In genomic region chr19:5128251-5128931, GRCh38 we compare ENCODE assay signal across 1 cellular context.
TF ChIP-seq lines count a peak whose summit lies in the region.

No MANE protein-coding gene starts in this region.

TF ChIP-seq in K562, 482 proteins besides CTCF, POLR2A, EP300 and RAD21 (continued from another document and continues in another):
- TF ChIP-seq, protein P1, sequence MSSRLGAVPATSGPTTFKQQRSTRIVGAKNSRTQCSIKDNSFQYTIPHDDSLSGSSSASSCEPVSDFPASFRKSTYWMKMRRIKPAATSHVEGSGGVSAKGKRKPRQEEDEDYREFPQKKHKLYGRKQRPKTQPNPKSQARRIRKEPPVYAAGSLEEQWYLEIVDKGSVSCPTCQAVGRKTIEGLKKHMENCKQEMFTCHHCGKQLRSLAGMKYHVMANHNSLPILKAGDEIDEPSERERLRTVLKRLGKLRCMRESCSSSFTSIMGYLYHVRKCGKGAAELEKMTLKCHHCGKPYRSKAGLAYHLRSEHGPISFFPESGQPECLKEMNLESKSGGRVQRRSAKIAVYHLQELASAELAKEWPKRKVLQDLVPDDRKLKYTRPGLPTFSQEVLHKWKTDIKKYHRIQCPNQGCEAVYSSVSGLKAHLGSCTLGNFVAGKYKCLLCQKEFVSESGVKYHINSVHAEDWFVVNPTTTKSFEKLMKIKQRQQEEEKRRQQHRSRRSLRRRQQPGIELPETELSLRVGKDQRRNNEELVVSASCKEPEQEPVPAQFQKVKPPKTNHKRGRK (tag; IDR thresholded peaks at IDR 0.05) = no peak
- TF ChIP-seq KDM2B (CRISPR knock-in tag; IDR thresholded peaks at IDR 0.05) = no peak
- TF ChIP-seq, protein P2, sequence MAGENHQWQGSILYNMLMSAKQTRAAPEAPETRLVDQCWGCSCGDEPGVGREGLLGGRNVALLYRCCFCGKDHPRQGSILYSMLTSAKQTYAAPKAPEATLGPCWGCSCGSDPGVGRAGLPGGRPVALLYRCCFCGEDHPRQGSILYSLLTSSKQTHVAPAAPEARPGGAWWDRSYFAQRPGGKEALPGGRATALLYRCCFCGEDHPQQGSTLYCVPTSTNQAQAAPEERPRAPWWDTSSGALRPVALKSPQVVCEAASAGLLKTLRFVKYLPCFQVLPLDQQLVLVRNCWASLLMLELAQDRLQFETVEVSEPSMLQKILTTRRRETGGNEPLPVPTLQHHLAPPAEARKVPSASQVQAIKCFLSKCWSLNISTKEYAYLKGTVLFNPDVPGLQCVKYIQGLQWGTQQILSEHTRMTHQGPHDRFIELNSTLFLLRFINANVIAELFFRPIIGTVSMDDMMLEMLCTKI (IDR thresholded peaks at IDR 0.05; ENCODE audit: partially characterized antibody) = no peak
- TF ChIP-seq ZNF639 (CRISPR knock-in tag; conservative IDR thresholded peaks at IDR 0.05 in 1 of 2, IDR thresholded peaks at IDR 0.05 in 1 of 2) = no peak
- TF ChIP-seq ZNF384 (IDR thresholded peaks at IDR 0.05; ENCODE audit: low read depth, low read length) = no peak
- TF ChIP-seq ZNF586 (CRISPR knock-in tag; conservative IDR thresholded peaks at IDR 0.05) = no peak
- TF ChIP-seq VEZF1 (CRISPR knock-in tag; IDR thresholded peaks at IDR 0.05) = peak; percentile 99
- TF ChIP-seq ZBTB7A (IDR thresholded peaks at IDR 0.05; ENCODE audit: borderline replicate concordance, control insufficient read depth, low read depth, low read length) = peak; percentile 80
- no peak for TF ChIP-seq PBX2 (CRISPR knock-in tag; IDR thresholded peaks at IDR 0.05; ENCODE audit: low read depth)
- no peak for TF ChIP-seq PBX2 (tag; conservative IDR thresholded peaks at IDR 0.05; ENCODE audit: low read depth)
- TF ChIP-seq SOX6 (IDR thresholded peaks at IDR 0.05) = no peak
- TF ChIP-seq TAF1 (IDR thresholded peaks at IDR 0.05; ENCODE audit: control insufficient read depth, extremely low read depth, insufficient read depth, low read length, severe bottlenecking) = no peak
- TF ChIP-seq BRD9 (IDR thresholded peaks at IDR 0.05; ENCODE audit: low read depth, partially characterized antibody) = no peak
- no peak for TF ChIP-seq ZNF280B (CRISPR knock-in tag; IDR thresholded peaks at IDR 0.05)
- TF ChIP-seq HDAC2 (IDR thresholded peaks at IDR 0.05) = no peak
- TF ChIP-seq, protein P3, sequence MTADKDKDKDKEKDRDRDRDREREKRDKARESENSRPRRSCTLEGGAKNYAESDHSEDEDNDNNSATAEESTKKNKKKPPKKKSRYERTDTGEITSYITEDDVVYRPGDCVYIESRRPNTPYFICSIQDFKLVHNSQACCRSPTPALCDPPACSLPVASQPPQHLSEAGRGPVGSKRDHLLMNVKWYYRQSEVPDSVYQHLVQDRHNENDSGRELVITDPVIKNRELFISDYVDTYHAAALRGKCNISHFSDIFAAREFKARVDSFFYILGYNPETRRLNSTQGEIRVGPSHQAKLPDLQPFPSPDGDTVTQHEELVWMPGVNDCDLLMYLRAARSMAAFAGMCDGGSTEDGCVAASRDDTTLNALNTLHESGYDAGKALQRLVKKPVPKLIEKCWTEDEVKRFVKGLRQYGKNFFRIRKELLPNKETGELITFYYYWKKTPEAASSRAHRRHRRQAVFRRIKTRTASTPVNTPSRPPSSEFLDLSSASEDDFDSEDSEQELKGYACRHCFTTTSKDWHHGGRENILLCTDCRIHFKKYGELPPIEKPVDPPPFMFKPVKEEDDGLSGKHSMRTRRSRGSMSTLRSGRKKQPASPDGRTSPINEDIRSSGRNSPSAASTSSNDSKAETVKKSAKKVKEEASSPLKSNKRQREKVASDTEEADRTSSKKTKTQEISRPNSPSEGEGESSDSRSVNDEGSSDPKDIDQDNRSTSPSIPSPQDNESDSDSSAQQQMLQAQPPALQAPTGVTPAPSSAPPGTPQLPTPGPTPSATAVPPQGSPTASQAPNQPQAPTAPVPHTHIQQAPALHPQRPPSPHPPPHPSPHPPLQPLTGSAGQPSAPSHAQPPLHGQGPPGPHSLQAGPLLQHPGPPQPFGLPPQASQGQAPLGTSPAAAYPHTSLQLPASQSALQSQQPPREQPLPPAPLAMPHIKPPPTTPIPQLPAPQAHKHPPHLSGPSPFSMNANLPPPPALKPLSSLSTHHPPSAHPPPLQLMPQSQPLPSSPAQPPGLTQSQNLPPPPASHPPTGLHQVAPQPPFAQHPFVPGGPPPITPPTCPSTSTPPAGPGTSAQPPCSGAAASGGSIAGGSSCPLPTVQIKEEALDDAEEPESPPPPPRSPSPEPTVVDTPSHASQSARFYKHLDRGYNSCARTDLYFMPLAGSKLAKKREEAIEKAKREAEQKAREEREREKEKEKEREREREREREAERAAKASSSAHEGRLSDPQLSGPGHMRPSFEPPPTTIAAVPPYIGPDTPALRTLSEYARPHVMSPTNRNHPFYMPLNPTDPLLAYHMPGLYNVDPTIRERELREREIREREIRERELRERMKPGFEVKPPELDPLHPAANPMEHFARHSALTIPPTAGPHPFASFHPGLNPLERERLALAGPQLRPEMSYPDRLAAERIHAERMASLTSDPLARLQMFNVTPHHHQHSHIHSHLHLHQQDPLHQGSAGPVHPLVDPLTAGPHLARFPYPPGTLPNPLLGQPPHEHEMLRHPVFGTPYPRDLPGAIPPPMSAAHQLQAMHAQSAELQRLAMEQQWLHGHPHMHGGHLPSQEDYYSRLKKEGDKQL (CRISPR knock-in tag; IDR thresholded peaks at IDR 0.05; ENCODE audit: borderline replicate concordance) = no peak
- TF ChIP-seq ZNF41 (CRISPR knock-in tag; conservative IDR thresholded peaks at IDR 0.05) = no peak
- TF ChIP-seq ETV5 (CRISPR knock-in tag; IDR thresholded peaks at IDR 0.05; ENCODE audit: low read depth) = peak; percentile 59; the same call in 1 of the 2 replicates
- no peak for TF ChIP-seq KDM1A (IDR thresholded peaks at IDR 0.05)
- TF ChIP-seq CREB1 (IDR thresholded peaks at IDR 0.05) = peak; percentile 32; the same call in 1 of the 2 replicates
- TF ChIP-seq CREB1 (CRISPR knock-in tag; IDR thresholded peaks at IDR 0.05) = no peak
- TF ChIP-seq ZFP1 (CRISPR knock-in tag; IDR thresholded peaks at IDR 0.05) = no peak
- no peak for TF ChIP-seq ZNF436 (CRISPR knock-in tag; IDR thresholded peaks at IDR 0.05)
- TF ChIP-seq ZBTB5 (IDR thresholded peaks at IDR 0.05) = no peak
- TF ChIP-seq, protein P4, sequence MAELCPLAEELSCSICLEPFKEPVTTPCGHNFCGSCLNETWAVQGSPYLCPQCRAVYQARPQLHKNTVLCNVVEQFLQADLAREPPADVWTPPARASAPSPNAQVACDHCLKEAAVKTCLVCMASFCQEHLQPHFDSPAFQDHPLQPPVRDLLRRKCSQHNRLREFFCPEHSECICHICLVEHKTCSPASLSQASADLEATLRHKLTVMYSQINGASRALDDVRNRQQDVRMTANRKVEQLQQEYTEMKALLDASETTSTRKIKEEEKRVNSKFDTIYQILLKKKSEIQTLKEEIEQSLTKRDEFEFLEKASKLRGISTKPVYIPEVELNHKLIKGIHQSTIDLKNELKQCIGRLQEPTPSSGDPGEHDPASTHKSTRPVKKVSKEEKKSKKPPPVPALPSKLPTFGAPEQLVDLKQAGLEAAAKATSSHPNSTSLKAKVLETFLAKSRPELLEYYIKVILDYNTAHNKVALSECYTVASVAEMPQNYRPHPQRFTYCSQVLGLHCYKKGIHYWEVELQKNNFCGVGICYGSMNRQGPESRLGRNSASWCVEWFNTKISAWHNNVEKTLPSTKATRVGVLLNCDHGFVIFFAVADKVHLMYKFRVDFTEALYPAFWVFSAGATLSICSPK (IDR thresholded peaks at IDR 0.05; ENCODE audit: borderline replicate concordance) = no peak
- TF ChIP-seq, protein P5, sequence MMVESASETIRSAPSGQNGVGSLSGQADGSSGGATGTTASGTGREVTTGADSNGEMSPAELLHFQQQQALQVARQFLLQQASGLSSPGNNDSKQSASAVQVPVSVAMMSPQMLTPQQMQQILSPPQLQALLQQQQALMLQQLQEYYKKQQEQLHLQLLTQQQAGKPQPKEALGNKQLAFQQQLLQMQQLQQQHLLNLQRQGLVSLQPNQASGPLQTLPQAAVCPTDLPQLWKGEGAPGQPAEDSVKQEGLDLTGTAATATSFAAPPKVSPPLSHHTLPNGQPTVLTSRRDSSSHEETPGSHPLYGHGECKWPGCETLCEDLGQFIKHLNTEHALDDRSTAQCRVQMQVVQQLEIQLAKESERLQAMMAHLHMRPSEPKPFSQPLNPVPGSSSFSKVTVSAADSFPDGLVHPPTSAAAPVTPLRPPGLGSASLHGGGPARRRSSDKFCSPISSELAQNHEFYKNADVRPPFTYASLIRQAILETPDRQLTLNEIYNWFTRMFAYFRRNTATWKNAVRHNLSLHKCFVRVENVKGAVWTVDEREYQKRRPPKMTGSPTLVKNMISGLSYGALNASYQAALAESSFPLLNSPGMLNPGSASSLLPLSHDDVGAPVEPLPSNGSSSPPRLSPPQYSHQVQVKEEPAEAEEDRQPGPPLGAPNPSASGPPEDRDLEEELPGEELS (CRISPR knock-in tag; IDR thresholded peaks at IDR 0.05; ENCODE audit: borderline replicate concordance) = no peak
- peak; percentile 59 for TF ChIP-seq NCOR1 (IDR thresholded peaks at IDR 0.05)
- TF ChIP-seq, protein P6, sequence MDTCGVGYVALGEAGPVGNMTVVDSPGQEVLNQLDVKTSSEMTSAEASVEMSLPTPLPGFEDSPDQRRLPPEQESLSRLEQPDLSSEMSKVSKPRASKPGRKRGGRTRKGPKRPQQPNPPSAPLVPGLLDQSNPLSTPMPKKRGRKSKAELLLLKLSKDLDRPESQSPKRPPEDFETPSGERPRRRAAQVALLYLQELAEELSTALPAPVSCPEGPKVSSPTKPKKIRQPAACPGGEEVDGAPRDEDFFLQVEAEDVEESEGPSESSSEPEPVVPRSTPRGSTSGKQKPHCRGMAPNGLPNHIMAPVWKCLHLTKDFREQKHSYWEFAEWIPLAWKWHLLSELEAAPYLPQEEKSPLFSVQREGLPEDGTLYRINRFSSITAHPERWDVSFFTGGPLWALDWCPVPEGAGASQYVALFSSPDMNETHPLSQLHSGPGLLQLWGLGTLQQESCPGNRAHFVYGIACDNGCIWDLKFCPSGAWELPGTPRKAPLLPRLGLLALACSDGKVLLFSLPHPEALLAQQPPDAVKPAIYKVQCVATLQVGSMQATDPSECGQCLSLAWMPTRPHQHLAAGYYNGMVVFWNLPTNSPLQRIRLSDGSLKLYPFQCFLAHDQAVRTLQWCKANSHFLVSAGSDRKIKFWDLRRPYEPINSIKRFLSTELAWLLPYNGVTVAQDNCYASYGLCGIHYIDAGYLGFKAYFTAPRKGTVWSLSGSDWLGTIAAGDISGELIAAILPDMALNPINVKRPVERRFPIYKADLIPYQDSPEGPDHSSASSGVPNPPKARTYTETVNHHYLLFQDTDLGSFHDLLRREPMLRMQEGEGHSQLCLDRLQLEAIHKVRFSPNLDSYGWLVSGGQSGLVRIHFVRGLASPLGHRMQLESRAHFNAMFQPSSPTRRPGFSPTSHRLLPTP (IDR thresholded peaks at IDR 0.05; ENCODE audit: borderline replicate concordance, extremely low read depth, insufficient read length) = no peak
